ENCODE assay signal across 11 cellular contexts in the genomic region with DNA sequence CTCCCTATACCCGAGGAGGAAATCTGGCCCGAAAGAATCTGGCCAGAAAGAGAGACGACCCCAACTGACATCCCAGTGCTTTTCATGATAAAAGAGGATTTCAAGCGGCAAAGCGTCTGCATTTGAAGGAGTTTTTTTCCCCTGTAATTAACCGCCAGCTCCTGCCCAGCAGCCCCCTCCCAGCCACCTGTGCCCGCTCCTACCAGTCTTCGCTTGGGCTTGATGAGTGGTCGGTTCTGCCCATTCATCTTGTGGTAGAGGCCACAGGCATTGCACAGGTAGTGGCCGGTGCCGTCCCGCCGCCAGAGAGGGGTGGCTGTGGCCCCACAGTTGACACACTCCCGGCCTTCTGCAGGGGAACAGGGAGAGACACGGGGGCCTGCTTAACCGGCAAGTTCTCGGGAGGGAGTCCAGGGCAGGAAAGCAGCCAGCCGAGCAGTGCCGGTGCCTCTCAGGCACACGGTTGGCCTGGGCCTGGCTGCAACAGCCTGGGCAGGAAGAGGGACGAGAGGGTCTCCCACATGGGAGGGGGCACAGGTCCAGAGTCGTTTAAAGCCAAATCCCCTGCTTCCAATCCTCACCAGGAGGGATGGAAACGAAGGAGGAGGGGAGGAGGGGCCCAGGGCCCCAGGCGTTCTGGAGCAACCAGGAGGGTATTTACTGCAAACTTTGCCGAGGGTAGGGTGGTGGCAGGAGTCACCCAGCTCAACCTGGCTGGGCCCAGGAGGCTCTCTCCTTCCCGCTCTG. TPM values are rescaled to one million over a fixed set of nuclear protein-coding genes. Genes with fewer than 3 reads are reported as not detected.
DNase-seq lines count a peak whose midpoint lies in the region; ATAC-seq and TF ChIP-seq lines count a peak whose summit lies in the region.
"Had no signal": no experiment of that assay in that cellular context is flagged by ENCODE, and none has a peak within 500 bp of the region (broad histone marks: within the 10 kb centered on the region; RNA-seq: fewer than 3 reads in every experiment).

No MANE protein-coding gene starts in this region.

- H3K36me3 Mint-ChIP-seq in activated T-cell treated with anti-CD3 and anti-CD28 coated beads, Interleukin-2, amount 50 U/mL, for 72 hours (ENCODE audit: insufficient read depth in 2 of 2) = peaks cover 2 to 3% of the 10 kb centered on the region in 2 donors
- H3K36me3 Mint-ChIP-seq in stimulated activated naive B cell treated with anti-CD40 and anti-IgM and Interleukin-4, amounts not matched to agents 10 μg/mL and 1 μg/mL and 100 μg/mL, for 72 hours = peaks cover 0 to 2% of the 10 kb centered on the region in 2 donors

- no peaks in the 10 kb centered on the region for H3K9me3 Mint-ChIP-seq in activated T-cell treated with anti-CD3 and anti-CD28 coated beads, Interleukin-2, amount 50 U/mL, for 72 hours
- no peaks in the 10 kb centered on the region for H3K9me3 Mint-ChIP-seq in stimulated activated naive B cell treated with anti-CD40 and anti-IgM and Interleukin-4, amounts not matched to agents 10 μg/mL and 1 μg/mL and 100 μg/mL, for 72 hours

- in situ Hi-C loops in astrocyte of the cerebellum (cut with HindIII; ENCODE audit: low sequenced_read_pairs) = no loop called here

- TF ChIP-seq POLR2A in upper lobe of left lung (IDR thresholded peaks at IDR 0.05) = no peak

- ATAC-seq in activated T-cell treated with anti-CD3 and anti-CD28 coated beads, Interleukin-2, amount 50 U/mL, for 72 hours (replicated peaks in 1 of 2) = no peak
- ATAC-seq in upper lobe of left lung (ENCODE audit: low FRiP score in 2 of 2) (no peak), HG03139 (IDR thresholded peaks at IDR 0.05; ENCODE audit: unreplicated experiment) (no peak)
- ATAC-seq in stimulated activated naive B cell treated with anti-CD40 and anti-IgM and Interleukin-4, amounts not matched to agents 10 μg/mL and 1 μg/mL and 100 μg/mL, for 72 hours (replicated peaks) = no peak
- ATAC-seq: HCT116 had no signal

- H3K4me1 ChIP-seq in upper lobe of left lung = peaks cover 43 to 58% (median 50%) of the 10 kb centered on the region in 4 donors

- H3K27ac ChIP-seq in upper lobe of left lung = peak overlapping the region; percentile 79 to 94 (median 90)
- H3K27ac ChIP-seq: epithelial cell of prostate had no signal

- no peak for TF ChIP-seq EP300 in upper lobe of left lung (IDR thresholded peaks at IDR 0.05)

- H3K4me3 ChIP-seq in astrocyte of the cerebellum (ENCODE audit: low read depth, low read length) (peak overlapping the region; percentile 2), upper lobe of left lung (peak overlapping the region; percentile 27 to 69 (median 58))

- H3K4me1 Mint-ChIP-seq in activated T-cell treated with anti-CD3 and anti-CD28 coated beads, Interleukin-2, amount 50 U/mL, for 72 hours (ENCODE audit: low read depth) = peaks cover 32% of the 10 kb centered on the region
- H3K4me1 Mint-ChIP-seq in stimulated activated naive B cell treated with anti-CD40 and anti-IgM and Interleukin-4, amounts not matched to agents 10 μg/mL and 1 μg/mL and 100 μg/mL, for 72 hours = peaks cover 27 to 49% of the 10 kb centered on the region in 2 donors

- TF ChIP-seq CTCF in astrocyte of the cerebellum (IDR thresholded peaks at IDR 0.05; ENCODE audit: low read depth, low read length, missing control alignments) (no peak), upper lobe of left lung (IDR thresholded peaks at IDR 0.05) (no peak)

- peaks cover 57% of the 10 kb centered on the region for H3K27me3 Mint-ChIP-seq in activated T-cell treated with anti-CD3 and anti-CD28 coated beads, Interleukin-2, amount 50 U/mL, for 72 hours (ENCODE audit: low read depth)
- H3K27me3 Mint-ChIP-seq in stimulated activated naive B cell treated with anti-CD40 and anti-IgM and Interleukin-4, amounts not matched to agents 10 μg/mL and 1 μg/mL and 100 μg/mL, for 72 hours = peaks cover 86 to 95% of the 10 kb centered on the region in 2 donors

- no peak for DNase-seq in activated T-cell treated with anti-CD3 and anti-CD28 coated beads, Interleukin-2, amount 50 U/mL, for 72 hours
- no peak for DNase-seq in activated T-cell treated with anti-CD3 and anti-CD28 coated beads, Interleukin-2, amount 50 U/mL, for 1 hour
- DNase-seq in astrocyte of the cerebellum (ENCODE audit: low read depth) = no peak
- DNase-seq in lung microvascular endothelial cell (ENCODE audit: low read depth in 2 of 2) = peak; percentile 43 to 59
- DNase-seq in upper lobe of left lung = peak in 1 of 2 donors; percentile 76
- DNase-seq in GOT3 (lab: John Stamatoyannopoulos, UW) = no peak
- DNase-seq in stimulated activated naive B cell treated with anti-CD40 and anti-IgM and Interleukin-4, amounts not matched to agents 10 μg/mL and 1 μg/mL and 100 μg/mL, for 72 hours = no peak

- peaks cover 0 to 75% (median 40%) of the 10 kb centered on the region in 4 donors for H3K27me3 ChIP-seq in upper lobe of left lung

- WGBS in upper lobe of left lung, 2 donors = 9 to 10% methylated on average over 14 to 25 of the region's 26 CpGs

- peak overlapping the region; percentile 49 to 84 for H3K4me3 Mint-ChIP-seq in activated T-cell treated with anti-CD3 and anti-CD28 coated beads, Interleukin-2, amount 50 U/mL, for 72 hours
- H3K4me3 Mint-ChIP-seq in stimulated activated naive B cell treated with anti-CD40 and anti-IgM and Interleukin-4, amounts not matched to agents 10 μg/mL and 1 μg/mL and 100 μg/mL, for 72 hours = peak overlapping the region in 1 of 2 donors; percentile 72

- peaks cover 0 to 52% (median 3%) of the 10 kb centered on the region in 4 donors for H3K36me3 ChIP-seq in upper lobe of left lung

- no peaks in the 10 kb centered on the region for H3K9me3 ChIP-seq in upper lobe of left lung

- H3K27ac Mint-ChIP-seq in activated T-cell treated with anti-CD3 and anti-CD28 coated beads, Interleukin-2, amount 50 U/mL, for 72 hours = no peak overlapping the region
- no peak overlapping the region for H3K27ac Mint-ChIP-seq in stimulated activated naive B cell treated with anti-CD40 and anti-IgM and Interleukin-4, amounts not matched to agents 10 μg/mL and 1 μg/mL and 100 μg/mL, for 72 hours

RNA-seq across cellular contexts. Expression of a gene that starts 9.2 kb away (rescaled TPM):
- 1 to 10 TPM; 2.9 to 4.1 TPM for total RNA-seq in activated T-cell treated with anti-CD3 and anti-CD28 coated beads, Interleukin-2, amount 50 U/mL, for 72 hours
- total RNA-seq in lung microvascular endothelial cell (7.8 and 11.3 TPM in 2 replicates), upper lobe of left lung (10 to 100 TPM; 17.8 to 97.0 (median 63.0) TPM)

RNA-seq across cellular contexts. Expression of a gene that starts 17.1 kb away (rescaled TPM):
- total RNA-seq in activated T-cell treated with anti-CD3 and anti-CD28 coated beads, Interleukin-2, amount 50 U/mL, for 72 hours = not detected
- total RNA-seq in lung microvascular endothelial cell = not detected in 2 replicates
- not detected for total RNA-seq in upper lobe of left lung
- total RNA-seq: activated CD8-positive, alpha-beta memory T cell treated with anti-CD3 and anti-CD28 coated beads for 36 hours had no signal

Comparison
In these comparisons a context has a peak if more than half of its experiments do, and no peak if none do; other contexts are left out.
1. DNase-seq: peak in lung microvascular endothelial cell (2 of 2); none in activated T-cell treated with anti-CD3 and anti-CD28 coated beads, Interleukin-2, amount 50 U/mL, for 72 hours (0 of 2), activated T-cell treated with anti-CD3 and anti-CD28 coated beads, Interleukin-2, amount 50 U/mL, for 1 hour (single experiment), astrocyte of the cerebellum (single experiment), GOT3 (single experiment) and stimulated activated naive B cell treated with anti-CD40 and anti-IgM and Interleukin-4, amounts not matched to agents 10 μg/mL and 1 μg/mL and 100 μg/mL, for 72 hours (single experiment).